31 cellular contexts compared by ENCODE assay signal in genomic region chr7:155274956-155275355, GRCh38.
"Had no signal": no experiment of that assay in that cellular context is flagged by ENCODE, and none has a peak within 500 bp of the region (broad histone marks: within the 10 kb centered on the region; RNA-seq: fewer than 3 reads in every experiment).

No MANE protein-coding gene starts in this region.

- H3K4me3 ChIP-seq: colonic mucosa, dorsolateral prefrontal cortex, left lung, lung, neural progenitor cell, skin epidermis, upper lobe of left lung had no signal

- H3K27me3 ChIP-seq: colonic mucosa, neural progenitor cell, upper lobe of left lung had no signal

- ATAC-seq: activated T-cell treated with anti-CD3 and anti-CD28 coated beads, Interleukin-2, amount 50 U/mL, for 4 hours; activated T-helper 17 cell treated with anti-CD3 and anti-CD28 coated beads, Interleukin-2, amount 50 U/mL, for 72 hours; left lung; natural killer cell; SK-N-SH treated with all-trans-retinoic acid at 6 μM for 48 hours; stimulated activated effector memory CD8-positive, alpha-beta T cell treated with anti-CD3 and anti-CD28 coated beads, Interleukin-12 subunit alpha, Interleukin-12 subunit beta, amount 100 ng/mL, for 72 hours; T-helper 17 cell had no signal

- H3K36me3 ChIP-seq: colonic mucosa, left lung, neural progenitor cell, upper lobe of left lung, WERI-Rb-1 had no signal

- DNase-seq: activated CD4-positive, alpha-beta memory T cell treated with anti-CD3 and anti-CD28 coated beads for 36 hours; activated CD4-positive, alpha-beta T cell treated with anti-CD3 and anti-CD28 coated beads, Interleukin-2, amount 10 ng/mL, durations not matched to agents 24 days and 14 days; activated CD4-positive, CD25-positive, alpha-beta regulatory T cell treated with anti-CD3 and anti-CD28 coated beads, Interleukin-2, amount 50 U/mL, for 72 hours; activated CD8-positive, alpha-beta memory T cell treated with anti-CD3 and anti-CD28 coated beads, Interleukin-2, amount 50 U/mL, for 48 hours; activated gamma-delta T cell treated with Interleukin-2 at 50 U/mL for 16 hours; activated naive CD4-positive, alpha-beta T cell treated with anti-CD3 and anti-CD28 coated beads, Interleukin-2, amount 50 U/mL, for 16 hours; activated T-cell treated with anti-CD3 and anti-CD28 coated beads, Interleukin-2, amount 50 U/mL, for 4 hours; amygdala; colonic mucosa; effector memory CD4-positive, alpha-beta T cell; erythroblast; foreskin fibroblast; kidney glomerular epithelial cell; left lung; mesendoderm; natural killer cell; occipital lobe; right cardiac atrium; stimulated activated CD4-positive, alpha-beta T cell treated with anti-CD3 and anti-CD28 coated beads, Interleukin-4, amount 100 ng/mL, for 24 hours; substantia nigra; T-helper 17 cell; T1000; upper lobe of left lung; WERI-Rb-1 had no signal

- H3K27ac ChIP-seq: colonic mucosa, dorsolateral prefrontal cortex, left lung, neural progenitor cell, skin epidermis, upper lobe of left lung, WERI-Rb-1 had no signal

- H3K9me3 ChIP-seq: colonic mucosa, left lung, upper lobe of left lung had no signal

- H3K4me1 ChIP-seq: colonic mucosa, left lung, upper lobe of left lung had no signal
